8 cellular contexts compared by ENCODE assay signal in the genomic region with DNA sequence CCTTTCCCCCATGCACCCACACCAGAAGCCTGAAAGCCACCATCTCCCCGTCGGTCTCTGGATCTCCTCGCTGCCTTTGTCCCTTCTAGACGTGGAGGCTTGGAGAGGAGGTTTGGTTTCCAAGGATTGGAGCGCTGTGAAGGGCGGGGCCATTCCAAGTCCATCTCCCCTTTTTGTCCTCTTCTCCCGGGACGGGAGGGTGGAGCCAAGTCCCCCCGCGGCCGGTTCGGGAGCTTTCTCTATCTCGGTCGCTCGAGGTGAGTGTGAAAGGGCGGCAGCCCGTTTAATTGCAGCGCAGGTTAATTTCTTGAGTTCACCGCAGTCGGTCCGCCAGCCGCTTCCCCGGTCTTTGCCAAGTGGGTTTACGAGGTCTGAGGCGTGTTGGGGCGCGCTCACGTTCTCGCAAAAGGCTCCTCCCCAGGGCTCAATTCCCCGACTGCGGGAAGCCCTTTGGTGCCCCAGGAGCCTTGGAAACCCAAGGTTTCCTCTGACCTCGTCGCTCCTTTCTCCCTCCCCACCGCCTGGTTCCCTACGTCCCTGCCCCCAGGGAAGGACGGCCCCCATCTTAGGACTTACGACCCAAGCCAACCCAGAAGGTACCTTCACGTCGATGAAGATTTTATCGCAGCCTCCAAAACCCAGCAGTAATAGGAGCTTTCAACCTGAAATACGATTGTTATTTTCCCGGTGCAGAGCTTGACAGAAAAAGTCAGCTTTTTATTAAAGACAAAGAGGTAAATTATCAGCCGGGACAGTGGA. TPM values are rescaled to one million over a fixed set of nuclear protein-coding genes. Genes with fewer than 3 reads are reported as not detected.
DNase-seq lines count a peak whose midpoint lies in the region; ATAC-seq and TF ChIP-seq lines count a peak whose summit lies in the region.

No MANE protein-coding gene starts in this region.

- CTCF ChIA-PET in OCI-LY7 (lab: Charles Lee; ENCODE audit: unreplicated experiment): no interaction called here

- H4K20me1 ChIP-seq in OCI-LY7 (ENCODE audit: insufficient read depth, low read length): no peaks in the 10 kb centered on the region

- POLR2A ChIA-PET in OCI-LY7 (lab: Charles Lee): no interaction called here

- H3K4me3 ChIP-seq in Peyer's patch: peak overlapping the region; percentile 20 to 78 (median 50)
- H3K4me3 ChIP-seq in psoas muscle: peak overlapping the region; percentile 79
- H3K4me3 ChIP-seq in OCI-LY7 (ENCODE audit: low read depth, low read length, poor library complexity, severe bottlenecking): no peak overlapping the region
- H3K4me3 ChIP-seq in WERI-Rb-1 (ENCODE audit: low read depth, low read length): no peak overlapping the region

- H3K27ac Mint-ChIP-seq in glutamatergic neuron (ENCODE audit: unreplicated experiment): peak overlapping the region; percentile 96

- peak overlapping the region; percentile 99 for H3K4me3 Mint-ChIP-seq in glutamatergic neuron (ENCODE audit: unreplicated experiment)

- no peak for TF ChIP-seq POLR2A in Peyer's patch (IDR thresholded peaks at IDR 0.05)

- no peak overlapping the region for H2AFZ ChIP-seq in OCI-LY7 (ENCODE audit: low read length)

- H3K27me3 ChIP-seq in Peyer's patch: no peaks in the 10 kb centered on the region
- H3K27me3 ChIP-seq in psoas muscle (ENCODE audit: insufficient read depth in 3 of 3, low read length in 2 of 3): no peaks in the 10 kb centered on the region
- H3K27me3 ChIP-seq in WERI-Rb-1 (ENCODE audit: insufficient read depth, low read depth, severe bottlenecking): no peaks in the 10 kb centered on the region

- intact Hi-C loops in psoas muscle (cut with DNase I): loop anchor here (5.0 to 10.0 kb wide), 9 partner anchors 88 to 958 kb away; no protein-coding TSS in a partner anchor
- intact Hi-C loops in OCI-LY7 (cut with micrococcal nuclease; ENCODE audit: unreplicated experiment): no loop called here

- ATAC-seq in psoas muscle: peak in 3 of 4 donors; percentile 44 to 60 (median 46)

- H3K27me3 Mint-ChIP-seq in glutamatergic neuron (ENCODE audit: unreplicated experiment): peaks cover 42% of the 10 kb centered on the region

- peak; percentile 43 for DNase-seq in Daoy (ENCODE audit: low read depth)
- DNase-seq in Peyer's patch: peak in 2 of 3 donors; percentile 61 to 69
- DNase-seq in glutamatergic neuron: peak; percentile 81
- DNase-seq in psoas muscle: peak; percentile 34 to 72
- DNase-seq in NCI-H524 treated with DMSO at 0.1 percent for 48 hours (lab: John Stamatoyannopoulos, UW): no peak
- DNase-seq in cortex of kidney (lab: John Stamatoyannopoulos, UW): no peak
- DNase-seq in OCI-LY7 (ENCODE audit: low spot score): no peak
- no peak for DNase-seq in WERI-Rb-1

- 2 to 3% (median 3%) methylated on average over 40 to 43 of the region's 43 CpGs for WGBS in psoas muscle, 3 donors

- H3K9me3 ChIP-seq in Peyer's patch (no peaks in the 10 kb centered on the region), psoas muscle (no peaks in the 10 kb centered on the region), OCI-LY7 (ENCODE audit: low read length) (no peaks in the 10 kb centered on the region), WERI-Rb-1 (ENCODE audit: severe bottlenecking) (peaks cover 9% of the 10 kb centered on the region)

- H3K4me2 ChIP-seq in OCI-LY7 (ENCODE audit: low read length): no peak overlapping the region

- H3K36me3 Mint-ChIP-seq in glutamatergic neuron (ENCODE audit: unreplicated experiment): no peaks in the 10 kb centered on the region

- peak overlapping the region in 2 of 4 donors; percentile 50 to 75 for H3K27ac ChIP-seq in Peyer's patch
- H3K27ac ChIP-seq in psoas muscle: peak overlapping the region; percentile 95
- H3K27ac ChIP-seq in OCI-LY7 (ENCODE audit: low read depth, low read length, poor library complexity, severe bottlenecking): no peak overlapping the region
- H3K27ac ChIP-seq in WERI-Rb-1: no peak overlapping the region

- H3K9me3 Mint-ChIP-seq in glutamatergic neuron (ENCODE audit: unreplicated experiment): peaks cover 44% of the 10 kb centered on the region

- no peaks in the 10 kb centered on the region for H3K79me2 ChIP-seq in OCI-LY7 (ENCODE audit: insufficient read depth, low read depth, low read length)

- H3K9me2 ChIP-seq in OCI-LY7 (ENCODE audit: insufficient read depth, low read length): 0 out of 2 replicates have a peak, but pooled peaks cover 4% of the 10 kb centered on the region

- H3K4me1 ChIP-seq in Peyer's patch (peaks cover 0 to 5% (median 0%) of the 10 kb centered on the region in 4 donors), psoas muscle (no peaks in the 10 kb centered on the region), OCI-LY7 (ENCODE audit: insufficient read depth, low read length, poor library complexity, severe bottlenecking) (no peaks in the 10 kb centered on the region)

- no peaks in the 10 kb centered on the region for H3K36me3 ChIP-seq in Peyer's patch
- no peaks in the 10 kb centered on the region for H3K36me3 ChIP-seq in psoas muscle (ENCODE audit: insufficient read depth in 1 of 2, low read depth in 1 of 2)
- no peaks in the 10 kb centered on the region for H3K36me3 ChIP-seq in OCI-LY7 (ENCODE audit: insufficient read depth, low read length)
- peaks cover 6% of the 10 kb centered on the region for H3K36me3 ChIP-seq in WERI-Rb-1

- peaks cover 12% of the 10 kb centered on the region for H3K4me1 Mint-ChIP-seq in glutamatergic neuron (ENCODE audit: low read depth, unreplicated experiment)

- no TSS peak for BruUV-seq in OCI-LY7 (replicated peaks; lab: Mats Ljungman, UMichigan)

- no peak for TF ChIP-seq CTCF in Peyer's patch (IDR thresholded peaks at IDR 0.05)
- TF ChIP-seq CTCF in glutamatergic neuron (IDR thresholded peaks at IDR 0.05; ENCODE audit: partially characterized antibody, unreplicated experiment): no peak
- no peak for TF ChIP-seq CTCF in psoas muscle (IDR thresholded peaks at IDR 0.05)
- no peak for TF ChIP-seq CTCF in OCI-LY7 (conservative IDR thresholded peaks at IDR 0.05; ENCODE audit: low read length)
- no peak for TF ChIP-seq CTCF in WERI-Rb-1 (IDR thresholded peaks at IDR 0.05; ENCODE audit: low read depth, low read length)

RNA-seq across cellular contexts. Expression of gene ZNF462, which starts 2.8 kb away (rescaled TPM):
- 15.7 and 20.6 TPM in 2 replicates for total RNA-seq in Daoy (2014; rRNA removed; shearing (Covaris generic))
- total RNA-seq in Peyer's patch (10 to 100 TPM; 16.1 to 39.6 (median 25.5) TPM), glutamatergic neuron (ENCODE audit: unreplicated experiment) (259 TPM), psoas muscle (100 to 1,000 TPM in 1 of 4 donors, 10 to 100 TPM in 3; 16.3 to 102 (median 24.6) TPM), OCI-LY7 (2022) (0.35 and 0.88 TPM in 2 replicates)
- 1 to 10 TPM; 2.0 to 6.1 (median 2.5) TPM for polyA plus RNA-seq in psoas muscle
- total RNA-seq in OCI-LY7 (2014; rRNA removed; shearing (Covaris generic)): 0.70 and 1.1 TPM in 2 replicates

Comparison
In these comparisons a context has a peak if more than half of its experiments do, and no peak if none do; other contexts are left out.
1. DNase-seq: peak in Daoy (single experiment), Peyer's patch (2 of 3), glutamatergic neuron (single experiment) and psoas muscle (2 of 2); none in NCI-H524 treated with DMSO at 0.1 percent for 48 hours (single experiment), cortex of kidney (single experiment), OCI-LY7 (single experiment) and WERI-Rb-1 (single experiment).
2. H3K4me3 ChIP-seq: peak in Peyer's patch (4 of 4) and psoas muscle (single experiment); none in OCI-LY7 (single experiment) and WERI-Rb-1 (single experiment).